In the genomic region with DNA sequence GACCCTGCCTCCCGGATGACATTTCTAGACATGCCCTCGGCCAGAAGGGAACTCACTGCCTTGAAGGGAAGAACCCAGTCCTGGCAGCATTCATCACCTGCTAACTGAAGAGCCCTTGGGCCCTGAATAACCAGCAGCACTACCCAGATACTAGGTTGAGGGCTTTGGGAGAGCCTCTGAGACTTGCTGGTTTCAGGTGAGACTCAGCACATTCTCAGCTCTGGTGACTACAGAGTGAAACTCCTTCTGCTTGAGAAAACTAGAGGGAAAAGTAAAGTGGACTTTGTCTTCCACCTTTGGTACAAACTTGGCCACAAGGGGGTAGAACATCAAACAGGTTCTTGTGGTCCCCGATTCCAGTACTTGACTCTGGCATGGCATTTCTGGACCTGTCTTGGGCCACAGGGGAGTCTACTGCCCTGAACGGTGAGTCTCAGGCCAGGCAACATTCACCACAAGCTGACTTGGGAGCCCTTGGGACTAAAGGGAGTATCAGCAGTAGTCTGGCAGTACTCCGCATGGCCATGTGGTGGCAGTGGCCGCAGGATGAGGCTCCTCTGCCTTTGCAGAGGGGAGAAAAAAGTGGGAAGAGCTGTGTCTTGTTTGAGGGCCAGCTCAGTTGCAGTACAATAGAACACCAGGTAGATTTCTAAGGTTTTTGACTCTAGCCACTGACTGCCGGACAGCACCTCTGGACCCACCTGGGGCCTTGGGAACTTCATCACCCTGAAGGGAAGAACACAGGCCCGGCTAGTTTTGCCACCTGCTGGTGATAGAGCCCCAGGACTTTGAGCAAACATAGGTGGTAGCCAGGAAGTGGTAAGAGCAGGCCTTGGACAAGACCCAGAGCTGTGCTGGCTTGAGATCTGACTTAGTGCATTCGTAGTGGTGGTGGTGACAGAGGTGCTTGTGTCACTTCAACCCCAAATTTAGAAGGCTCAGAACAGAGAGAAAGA, we compare ENCODE assay signal across 1 cellular context.
TF ChIP-seq lines count a peak whose summit lies in the region.

No MANE protein-coding gene starts in this region.

TF ChIP-seq in A549, 52 proteins besides CTCF, POLR2A, EP300 and RAD21 (continued from another document):
- TF ChIP-seq EHMT2 (IDR thresholded peaks at IDR 0.05; ENCODE audit: low read depth) = no peak
- TF ChIP-seq JUN (IDR thresholded peaks at IDR 0.05) = no peak
- no peak for TF ChIP-seq KDM1A (IDR thresholded peaks at IDR 0.05; ENCODE audit: low read depth)
- TF ChIP-seq BCL3 (IDR thresholded peaks at IDR 0.05) = no peak
- no peak for TF ChIP-seq FOSB (CRISPR knock-in tag; IDR thresholded peaks at IDR 0.05)
- TF ChIP-seq MAFK (IDR thresholded peaks at IDR 0.05; ENCODE audit: partially characterized antibody) = no peak
- TF ChIP-seq TP53 (CRISPR knock-in tag; IDR thresholded peaks at IDR 0.05) = no peak
- no peak for TF ChIP-seq CBX8 (IDR thresholded peaks at IDR 0.05)
